28 cellular contexts compared by ENCODE assay signal in genomic region chr10:117078168-117078837, GRCh38. TPM values are rescaled to one million over a fixed set of nuclear protein-coding genes. Genes with fewer than 3 reads are reported as not detected.
"Had no signal": no experiment of that assay in that cellular context is flagged by ENCODE, and none has a peak within 500 bp of the region (broad histone marks: within the 10 kb centered on the region; RNA-seq: fewer than 3 reads in every experiment).

No MANE protein-coding gene starts in this region.

- H3K27ac ChIP-seq: body of pancreas, colonic mucosa, gastroesophageal sphincter, heart left ventricle, neural progenitor cell, prostate gland, right atrium auricular region, skin epidermis, suprapubic skin, transverse colon had no signal

- H3K9me3 Mint-ChIP-seq: activated CD4-positive, alpha-beta T cell treated with anti-CD3 and anti-CD28 coated beads, Interleukin-2, amount 10 ng/mL, durations not matched to agents 7 days and 5 days; activated naive CD8-positive, alpha-beta T cell treated with anti-CD3 and anti-CD28 coated beads, Interleukin-2, amount 10 ng/mL, durations not matched to agents 7 days and 5 days; endodermal cell; neural progenitor cell had no signal

- H3K4me2 ChIP-seq: neural progenitor cell had no signal

- H3K4me1 ChIP-seq: body of pancreas, colonic mucosa, gastroesophageal sphincter, prostate gland, right atrium auricular region, suprapubic skin, transverse colon had no signal

- H3K27ac Mint-ChIP-seq: activated CD4-positive, alpha-beta T cell treated with anti-CD3 and anti-CD28 coated beads, Interleukin-2, amount 10 ng/mL, durations not matched to agents 7 days and 5 days; activated CD8-positive, alpha-beta T cell treated with anti-CD3 and anti-CD28 coated beads, Interleukin-2, amount 10 ng/mL, durations not matched to agents 7 days and 5 days; activated naive CD8-positive, alpha-beta T cell treated with anti-CD3 and anti-CD28 coated beads, Interleukin-2, amount 10 ng/mL, durations not matched to agents 7 days and 5 days; activated T-cell treated with anti-CD3 and anti-CD28 coated beads, Interleukin-2, amount 50 U/mL, for 24 hours; activated T-helper 2 cell treated with anti-CD3 and anti-CD28 coated beads, Interferon-gamma antibody, Interleukin-2, Interleukin-4, amounts not matched to agents 10 μg/mL and 5 μg/mL and 100 μg/mL, durations not matched to agents 14 hours and 24 hours and 36 hours; endodermal cell; naive thymus-derived CD4-positive, alpha-beta T cell; neural progenitor cell; stimulated activated naive CD8-positive, alpha-beta T cell treated with anti-CD3 and anti-CD28 coated beads, Interleukin-15, Interleukin-2, amounts not matched to agents 100 ng/mL and 50 ng/mL, for 24 hours had no signal

- H3K36me3 ChIP-seq: colonic mucosa, gastroesophageal sphincter, heart left ventricle, neural progenitor cell, prostate gland, right atrium auricular region, suprapubic skin, transverse colon had no signal

- H3K4me3 ChIP-seq: body of pancreas, colonic mucosa, gastroesophageal sphincter, heart left ventricle, neural progenitor cell, prostate gland, right atrium auricular region, skin epidermis, suprapubic skin, transverse colon had no signal

- H3K4me1 Mint-ChIP-seq: activated CD4-positive, alpha-beta T cell treated with anti-CD3 and anti-CD28 coated beads, Interleukin-2, amount 10 ng/mL, durations not matched to agents 7 days and 5 days; activated naive CD8-positive, alpha-beta T cell treated with anti-CD3 and anti-CD28 coated beads, Interleukin-2, amount 10 ng/mL, durations not matched to agents 7 days and 5 days; naive thymus-derived CD4-positive, alpha-beta T cell; neural progenitor cell had no signal

- H2AFZ ChIP-seq: neural progenitor cell had no signal

- H3K9me3 ChIP-seq: body of pancreas, colonic mucosa, gastroesophageal sphincter, heart left ventricle, prostate gland, right atrium auricular region, suprapubic skin, transverse colon had no signal

- ATAC-seq: activated CD4-positive, CD25-positive, alpha-beta regulatory T cell treated with anti-CD3 and anti-CD28 coated beads, Interleukin-2, amount 50 U/mL, for 24 hours; activated CD8-positive, alpha-beta T cell treated with anti-CD3 and anti-CD28 coated beads, Interleukin-2, amount 10 ng/mL, durations not matched to agents 7 days and 5 days; body of pancreas; gastroesophageal sphincter; heart left ventricle; naive thymus-derived CD4-positive, alpha-beta T cell had no signal

- DNase-seq: activated CD4-positive, alpha-beta T cell treated with anti-CD3 and anti-CD28 coated beads, Interleukin-2, amount 10 ng/mL, durations not matched to agents 7 days and 5 days; activated CD8-positive, alpha-beta T cell treated with anti-CD3 and anti-CD28 coated beads, Interleukin-2, amount 10 ng/mL, durations not matched to agents 7 days and 5 days; activated naive CD4-positive, alpha-beta T cell treated with Interleukin-2 at 50 U/mL for 16 hours; activated naive CD8-positive, alpha-beta T cell treated with anti-CD3 and anti-CD28 coated beads, Interleukin-2, amount 10 ng/mL, durations not matched to agents 7 days and 5 days; activated T-cell treated with anti-CD3 and anti-CD28 coated beads, Interleukin-2, amount 50 U/mL, for 24 hours; body of pancreas; central memory CD4-positive, alpha-beta T cell; colonic mucosa; endodermal cell; erythroblast; heart left ventricle; kidney glomerular epithelial cell; mesenchymal stem cell; naive thymus-derived CD4-positive, alpha-beta T cell; T-helper 9 cell; transverse colon had no signal

- H3K4me3 Mint-ChIP-seq: activated CD4-positive, alpha-beta T cell treated with anti-CD3 and anti-CD28 coated beads, Interleukin-2, amount 10 ng/mL, durations not matched to agents 7 days and 5 days; activated CD8-positive, alpha-beta T cell treated with anti-CD3 and anti-CD28 coated beads, Interleukin-2, amount 10 ng/mL, durations not matched to agents 7 days and 5 days; activated naive CD8-positive, alpha-beta T cell treated with anti-CD3 and anti-CD28 coated beads, Interleukin-2, amount 10 ng/mL, durations not matched to agents 7 days and 5 days; activated T-cell treated with anti-CD3 and anti-CD28 coated beads, Interleukin-2, amount 50 U/mL, for 24 hours; endodermal cell; naive thymus-derived CD4-positive, alpha-beta T cell; neural progenitor cell; stimulated activated naive CD8-positive, alpha-beta T cell treated with anti-CD3 and anti-CD28 coated beads, Interleukin-15, Interleukin-2, amounts not matched to agents 100 ng/mL and 50 ng/mL, for 24 hours had no signal

- H3K27me3 ChIP-seq: body of pancreas, colonic mucosa, neural progenitor cell, right atrium auricular region, transverse colon had no signal

- H3K27me3 Mint-ChIP-seq: activated naive CD8-positive, alpha-beta T cell treated with anti-CD3 and anti-CD28 coated beads, Interleukin-2, amount 10 ng/mL, durations not matched to agents 7 days and 5 days; activated T-cell treated with anti-CD3 and anti-CD28 coated beads, Interleukin-2, amount 50 U/mL, for 24 hours had no signal

RNA-seq across cellular contexts. Expression of gene VAX1, which starts 59.8 kb away (rescaled TPM):
- total RNA-seq: activated CD4-positive, alpha-beta T cell treated with anti-CD3 and anti-CD28 coated beads, Interleukin-2, amount 10 ng/mL, durations not matched to agents 7 days and 5 days; activated CD8-positive, alpha-beta T cell treated with anti-CD3 and anti-CD28 coated beads, Interleukin-2, amount 10 ng/mL, durations not matched to agents 7 days and 5 days; activated naive CD8-positive, alpha-beta T cell treated with anti-CD3 and anti-CD28 coated beads, Interleukin-2, amount 10 ng/mL, durations not matched to agents 7 days and 5 days; activated T-helper 2 cell treated with anti-CD3 and anti-CD28 coated beads, Interferon-gamma antibody, Interleukin-2, Interleukin-4, amounts not matched to agents 10 μg/mL and 5 μg/mL and 100 μg/mL, durations not matched to agents 14 hours and 24 hours and 36 hours; body of pancreas; colonic mucosa; gastroesophageal sphincter; heart left ventricle; liver; mucosa of gallbladder; naive thymus-derived CD4-positive, alpha-beta T cell; osteoblast; prostate gland; right atrium auricular region; suprapubic skin; transverse colon had no signal
